ENCODE assay signal across 8 cellular contexts in genomic region chr12:49567611-49568441, GRCh38. TPM values are rescaled to one million over a fixed set of nuclear protein-coding genes. Genes with fewer than 3 reads are reported as not detected.
DNase-seq lines count a peak whose midpoint lies in the region; ATAC-seq, FAIRE-seq and TF ChIP-seq lines count a peak whose summit lies in the region.

MCRS1 (minus strand) TSS chr12:49568142; CDS start chr12:49566731, 1,411 bp downstream.

- ATAC-seq in GM21390 (IDR thresholded peaks at IDR 0.05; ENCODE audit: unreplicated experiment) = peak; percentile 87

- WGBS in HUES64 = under 1% methylated on average over 54 of the region's 54 CpGs

- peaks cover 9% of the 10 kb centered on the region for H3K4me1 Mint-ChIP-seq in Caco-2 (ENCODE audit: low read depth, unreplicated experiment)

- peak within 1 kb of the TSS; percentile 99 for H3K4me3 Mint-ChIP-seq in Caco-2 (ENCODE audit: unreplicated experiment)

- H3K36me3 ChIP-seq in Caco-2 (ENCODE audit: control insufficient read depth, insufficient read depth, low read length) (peaks cover 8% of the 10 kb centered on the region; the same call in 1 of the 2 replicates), HUES64 (ENCODE audit: insufficient read depth, low read length) (peaks cover 32% of the 10 kb centered on the region), OCI-LY1 (ENCODE audit: insufficient read depth, low read length) (peaks cover 34% of the 10 kb centered on the region), endothelial cell of umbilical vein (ENCODE audit: control insufficient read depth in 2 of 2, extremely low read depth in 1 of 2, insufficient read depth in 2 of 2, low read length in 2 of 2) (peaks cover 4 to 21% of the 10 kb centered on the region in 2 experiments)

- no peaks in the 10 kb centered on the region for H3K9me2 ChIP-seq in OCI-LY1 (ENCODE audit: low read depth, low read length)

- CTCF ChIA-PET in Caco-2 (lab: Charles Lee) = interaction anchor here (0.6 to 2.5 kb wide), 7 partner anchors 11 to 220 kb away, joined by 3 to 38 read pairs (median 4); no protein-coding TSS in a partner anchor
- CTCF ChIA-PET in endothelial cell of umbilical vein (lab: Charles Lee) = interaction anchor here (0.9 to 2.0 kb wide), 9 partner anchors 10 to 236 kb away, joined by 4 to 10 read pairs (median 6); no protein-coding TSS in a partner anchor

- H3K27ac ChIP-seq in HUES64 (ENCODE audit: low read depth, low read length) (peak within 1 kb of the TSS; percentile 87), OCI-LY1 (ENCODE audit: low read depth, low read length, poor library complexity, severe bottlenecking) (peak within 1 kb of the TSS; percentile 30), endothelial cell of umbilical vein (ENCODE audit: insufficient read depth, low read depth, low read length) (peak within 1 kb of the TSS; percentile 80)

- H3K79me2 ChIP-seq in OCI-LY1 (ENCODE audit: insufficient read depth, low read length) (peaks cover 17% of the 10 kb centered on the region), endothelial cell of umbilical vein (ENCODE audit: control insufficient read depth, insufficient read depth, low read length) (peaks cover 20% of the 10 kb centered on the region)

- dilution Hi-C loops in endothelial cell of umbilical vein (cut with MboI; ENCODE audit: extremely low pct_ligation_motif_present, low sequenced_read_pairs) = no loop called here

- H4K20me1 ChIP-seq in OCI-LY1 (ENCODE audit: insufficient read depth, low read length) = no peaks in the 10 kb centered on the region
- no peaks in the 10 kb centered on the region for H4K20me1 ChIP-seq in endothelial cell of umbilical vein (replicated peaks; ENCODE audit: control insufficient read depth, extremely low read depth, insufficient read depth, low read length)

- TF ChIP-seq CTCF in Caco-2 (IDR thresholded peaks at IDR 0.05; ENCODE audit: insufficient read depth in 1 of 2, low read depth in 1 of 2, low read length in 1 of 2, severe bottlenecking in 1 of 2, unreplicated experiment in 1 of 2) = no peak
- no peak for TF ChIP-seq CTCF in OCI-LY1 (IDR thresholded peaks at IDR 0.05; ENCODE audit: low read length)
- no peak for TF ChIP-seq CTCF in endothelial cell of umbilical vein (IDR thresholded peaks at IDR 0.05; ENCODE audit: extremely low read depth in 1 of 2, insufficient read depth in 1 of 2, low read depth in 1 of 2, low read length in 2 of 2)

- H3K9me3 ChIP-seq in Caco-2 (no peaks in the 10 kb centered on the region), HUES64 (ENCODE audit: insufficient read depth, low read depth, low read length) (no peaks in the 10 kb centered on the region), OCI-LY1 (ENCODE audit: low read length) (no peaks in the 10 kb centered on the region), endothelial cell of umbilical vein (replicated peaks; ENCODE audit: control insufficient read depth, insufficient read depth, low read length) (no peaks in the 10 kb centered on the region)

- H3K4me1 ChIP-seq in Caco-2 (no peaks in the 10 kb centered on the region), HUES64 (ENCODE audit: insufficient read depth, low read length) (peaks cover 4% of the 10 kb centered on the region; the same call in 1 of the 2 replicates), OCI-LY1 (ENCODE audit: insufficient read depth, low read length, severe bottlenecking) (peaks cover 20% of the 10 kb centered on the region), endothelial cell of umbilical vein (ENCODE audit: control insufficient read depth, extremely low read depth, insufficient read depth, low read length) (peaks cover 14% of the 10 kb centered on the region)

- POLR2A ChIA-PET in Caco-2 (lab: Charles Lee) (interaction anchor here (0.6 to 1.4 kb wide), 5 partner anchors 11 to 245 kb away, joined by 3 to 4 read pairs (median 4); partner anchors contain the start of gene TROAP), endothelial cell of umbilical vein (lab: Charles Lee) (no interaction called here)

- peaks cover 11% of the 10 kb centered on the region for H3K9me3 Mint-ChIP-seq in Caco-2 (ENCODE audit: unreplicated experiment)

- DNase-seq in Caco-2 (peak; percentile 91 to 94), endothelial cell of umbilical vein (ENCODE audit: low read depth, low spot score) (peak; percentile 94), middle frontal gyrus (ENCODE audit: extremely low spot score, low spot score) (peak; percentile 89)
- DNase-seq in activated CD8-positive, alpha-beta memory T cell treated with anti-CD3 and anti-CD28 coated beads, Interleukin-2, amount 50 U/mL, for 48 hours = peak; percentile 95
- peak; percentile 77 to 80 for DNase-seq in stimulated activated CD8-positive, alpha-beta memory T cell treated with anti-CD3 and anti-CD28 coated beads, Interleukin-2, amount 100 ng/mL, for 48 hours (ENCODE audit: low read depth in 2 of 2)

- H3K4me3 ChIP-seq in Caco-2 (ENCODE audit: low read depth, low read length) (peak within 1 kb of the TSS; percentile 63), HUES64 (ENCODE audit: low read length) (peak within 1 kb of the TSS; percentile 92), OCI-LY1 (ENCODE audit: low read depth, low read length, poor library complexity, severe bottlenecking) (peak within 1 kb of the TSS; percentile 98), endothelial cell of umbilical vein (replicated peaks in 1 of 3; ENCODE audit: insufficient read depth in 1 of 3, low read depth in 1 of 3, low read length in 3 of 3) (peak within 1 kb of the TSS; percentile 64 to 86 (median 82))

- peaks cover 44% of the 10 kb centered on the region for H3K36me3 Mint-ChIP-seq in Caco-2 (ENCODE audit: insufficient read depth, unreplicated experiment)

- H3K4me2 ChIP-seq in OCI-LY1 (ENCODE audit: low read length) = peak within 1 kb of the TSS; percentile 97
- H3K4me2 ChIP-seq in endothelial cell of umbilical vein (ENCODE audit: insufficient read depth, low read length) = peak within 1 kb of the TSS; percentile 87

- BruUV-seq in Caco-2 (replicated peaks; lab: Mats Ljungman, UMichigan) = TSS peak; percentile 82
- BruUV-seq in endothelial cell of umbilical vein (replicated peaks; lab: Mats Ljungman, UMichigan) = TSS peak; percentile 81

- TF ChIP-seq POLR2A in endothelial cell of umbilical vein (IDR thresholded peaks at IDR 0.05; ENCODE audit: low read depth, low read length) = peak; percentile 96

- intact Hi-C loops in Caco-2 (cut with micrococcal nuclease; ENCODE audit: unreplicated experiment) (loop anchor here (1.0 kb wide), 1 partner anchor 55 kb away; the partner anchor contains the start of gene PRPF40B), endothelial cell of umbilical vein (cut with micrococcal nuclease) (loop anchor here (2.0 to 5.0 kb wide), 2 partner anchors 139 to 211 kb away; partner anchors contain the start of gene FMNL3)

- no peaks in the 10 kb centered on the region for H3K9me1 ChIP-seq in endothelial cell of umbilical vein (replicated peaks; ENCODE audit: control insufficient read depth, extremely low read depth, insufficient read depth, low read length)

- H3F3A ChIP-seq in OCI-LY1 (ENCODE audit: insufficient read depth, low read length) = no peaks in the 10 kb centered on the region

- H3K27ac Mint-ChIP-seq in Caco-2 (ENCODE audit: unreplicated experiment) = peak within 1 kb of the TSS; percentile 99

- H3K9ac ChIP-seq in HUES64 (ENCODE audit: low read depth, low read length) (peak within 1 kb of the TSS; percentile 84), OCI-LY1 (ENCODE audit: low read length) (peak within 1 kb of the TSS; percentile 99), endothelial cell of umbilical vein (replicated peaks; ENCODE audit: extremely low read depth, insufficient read depth, low read length) (peak within 1 kb of the TSS; percentile 87)

- no peaks in the 10 kb centered on the region for H3K27me3 Mint-ChIP-seq in Caco-2 (ENCODE audit: insufficient read depth, unreplicated experiment)

- no peaks in the 10 kb centered on the region for H3K27me3 ChIP-seq in Caco-2 (replicated peaks; ENCODE audit: control insufficient read depth, insufficient read depth, low read length)
- H3K27me3 ChIP-seq in HUES64 (ENCODE audit: insufficient read depth, low read length) = no peaks in the 10 kb centered on the region
- no peaks in the 10 kb centered on the region for H3K27me3 ChIP-seq in OCI-LY1 (ENCODE audit: insufficient read depth, low read length)
- H3K27me3 ChIP-seq in endothelial cell of umbilical vein (ENCODE audit: control insufficient read depth in 2 of 2, insufficient read depth in 2 of 2, low read length in 2 of 2) = no peaks in the 10 kb centered on the region

- peak; percentile 98 for FAIRE-seq in endothelial cell of umbilical vein (lab: Jason Lieb, UNC)

- H2AFZ ChIP-seq in OCI-LY1 (ENCODE audit: low read length) = peak within 1 kb of the TSS; percentile 25
- H2AFZ ChIP-seq in endothelial cell of umbilical vein (ENCODE audit: low read depth, low read length) = peak within 1 kb of the TSS; percentile 83

TF ChIP-seq in endothelial cell of umbilical vein, 7 proteins besides CTCF, POLR2A, EP300 and RAD21:
- TF ChIP-seq JUN (IDR thresholded peaks at IDR 0.05; ENCODE audit: borderline replicate concordance, insufficient read depth, insufficient read length, low read depth) (no peak), POLR2AphosphoS5 (IDR thresholded peaks at IDR 0.05; ENCODE audit: insufficient read depth, low read depth, low read length) (peak; percentile 94), EZH2 (IDR thresholded peaks at IDR 0.05; ENCODE audit: borderline replicate concordance, low read depth, low read length, severe bottlenecking) (no peak), MAX (IDR thresholded peaks at IDR 0.05; ENCODE audit: insufficient read depth, insufficient read length) (peak; percentile 67)

RNA-seq across cellular contexts. Expression of gene MCRS1, which starts in this region (rescaled TPM):
- total RNA-seq in Caco-2 (2022) (115 and 122 TPM in 2 replicates), endothelial cell of umbilical vein (71.1 and 78.5 TPM in 2 replicates)
- polyA plus RNA-seq in HUES64 (2013, experiment 1 of 2) = 64.8 TPM
- 62.9 TPM for polyA plus RNA-seq in HUES64 (2013, experiment 2 of 2)
- polyA plus RNA-seq in endothelial cell of umbilical vein = 99.3 and 110 TPM in 2 replicates
- 86.8 and 92.2 TPM in 2 replicates for polyA plus RNA-seq in endothelial cell of umbilical vein (2011; cell fraction: cytosol; rRNA removed)
- 211 and 229 TPM in 2 replicates for polyA plus RNA-seq in endothelial cell of umbilical vein (2011; cell fraction: nucleus; rRNA removed)
- polyA plus RNA-seq in endothelial cell of umbilical vein (2012) = 50.6 and 53.8 TPM in 2 replicates
- 92.6 and 97.7 TPM in 2 replicates for polyA minus RNA-seq in endothelial cell of umbilical vein
- polyA minus RNA-seq in endothelial cell of umbilical vein (2011; cell fraction: cytosol; rRNA and poly(A)+ RNA removed) = 54.7 TPM
- polyA minus RNA-seq in endothelial cell of umbilical vein (2011; cell fraction: nucleus; rRNA and poly(A)+ RNA removed) = 36.2 and 43.6 TPM in 2 replicates

Comparison
In these comparisons a context has a peak if more than half of its experiments do, and no peak if none do; other contexts are left out.
1. Peak in every context shown above with its lines: DNase-seq, ATAC-seq, H3K4me3 ChIP-seq and H3K27ac ChIP-seq.
2. H3K27ac ChIP-seq: peak in every context shown above with its lines; median percentile 87 in HUES64; 80 in endothelial cell of umbilical vein; 30 in OCI-LY1.